Comparison of ENCODE assay signal across 16 cellular contexts in genomic region chr12:51383281-51383905, GRCh38. TPM values are rescaled to one million over a fixed set of nuclear protein-coding genes. Genes with fewer than 3 reads are reported as not detected.
DNase-seq lines count a peak whose midpoint lies in the region; ATAC-seq, FAIRE-seq and TF ChIP-seq lines count a peak whose summit lies in the region.
"Had no signal": no experiment of that assay in that cellular context is flagged by ENCODE, and none has a peak within 500 bp of the region (broad histone marks: within the 10 kb centered on the region; RNA-seq: fewer than 3 reads in every experiment).

No MANE protein-coding gene starts in this region.

- H2AFZ ChIP-seq in mammary epithelial cell (ENCODE audit: low read depth, low read length) = peak overlapping the region; percentile 3

- H3K4me1 ChIP-seq in mammary epithelial cell (ENCODE audit: insufficient read depth, low read length) = peaks cover 29% of the 10 kb centered on the region
- no peaks in the 10 kb centered on the region for H3K4me1 ChIP-seq in breast epithelium
- no peaks in the 10 kb centered on the region for H3K4me1 ChIP-seq in prostate gland (replicated peaks)
- H3K4me1 ChIP-seq: vagina had no signal

- no peaks in the 10 kb centered on the region for H3K27me3 ChIP-seq in mammary epithelial cell (ENCODE audit: insufficient read depth, low read length)
- H3K27me3 ChIP-seq in breast epithelium = no peaks in the 10 kb centered on the region
- H3K27me3 ChIP-seq in bronchial epithelial cell (ENCODE audit: control insufficient read depth, insufficient read depth, low read length) = no peaks in the 10 kb centered on the region
- H3K27me3 ChIP-seq in prostate gland (replicated peaks; ENCODE audit: insufficient read depth) = no peaks in the 10 kb centered on the region
- H3K27me3 ChIP-seq: SJSA1, vagina had no signal

- no peaks in the 10 kb centered on the region for H3K79me2 ChIP-seq in mammary epithelial cell (ENCODE audit: insufficient read depth, low read length)

- H3K36me3 Mint-ChIP-seq in CD14-positive monocyte = peaks cover 67% of the 10 kb centered on the region in 2 donors

- H3K27ac ChIP-seq in mammary epithelial cell (ENCODE audit: insufficient read depth, low read depth, low read length) (no peak overlapping the region), breast epithelium (peak overlapping the region in 1 of 2 donors; percentile 80), prostate gland (no peak overlapping the region)
- H3K27ac ChIP-seq: SJSA1, skin epidermis, vagina had no signal

- DNase-seq in mammary epithelial cell = peak; percentile 74
- no peak for DNase-seq in breast epithelium (ENCODE audit: low spot score in 2 of 2)
- peak; percentile 4 for DNase-seq in NCI-H2171 (lab: John Stamatoyannopoulos, UW)
- DNase-seq in bronchial epithelial cell (ENCODE audit: low read depth) = peak; percentile 79
- no peak for DNase-seq in Ammon's horn (ENCODE audit: low spot score)
- no peak for DNase-seq in prostate gland (ENCODE audit: low spot score)
- DNase-seq in CD14-positive monocyte (ENCODE audit: low spot score) = no peak
- DNase-seq: activated CD4-positive, CD25-positive, alpha-beta regulatory T cell treated with anti-CD3 and anti-CD28 coated beads, Interleukin-2, amount 50 U/mL, for 72 hours; activated gamma-delta T cell; NCI-H446 had no signal

- intact Hi-C loops in mammary epithelial cell (cut with micrococcal nuclease) = no loop called here
- intact Hi-C loops in breast epithelium (cut with DNase I; ENCODE audit: low total_unique reads) = no loop called here
- intact Hi-C loops in prostate gland (cut with DNase I) = no loop called here
- intact Hi-C loops in CD14-positive monocyte (cut with micrococcal nuclease) = no loop called here

- no peaks in the 10 kb centered on the region for H4K20me1 ChIP-seq in mammary epithelial cell (ENCODE audit: insufficient read depth, low read length)

- peaks cover 15% of the 10 kb centered on the region for H3K4me1 Mint-ChIP-seq in CD14-positive monocyte

- 41% methylated on average over 5 of the region's 5 CpGs for whole genome bisulfite sequencing in mammary epithelial cell (ENCODE audit: low coverage, missing lambda C conversion rate)
- WGBS in prostate gland = 63% methylated on average over 5 of the region's 5 CpGs

- no peak overlapping the region for H3K27ac Mint-ChIP-seq in CD14-positive monocyte

- no TSS peak for BruUV-seq in mammary epithelial cell (replicated peaks; lab: Mats Ljungman, UMichigan)

- in situ Hi-C loops in mammary epithelial cell (cut with MboI; ENCODE audit: low sequenced_read_pairs in 2 of 2) = no loop called here

- H3K4me2 ChIP-seq in mammary epithelial cell (ENCODE audit: insufficient read depth, low read depth, low read length) = no peak overlapping the region

- no peaks in the 10 kb centered on the region for H3K36me3 ChIP-seq in mammary epithelial cell (ENCODE audit: insufficient read depth, low read length)
- H3K36me3 ChIP-seq in breast epithelium = no peaks in the 10 kb centered on the region
- H3K36me3 ChIP-seq in bronchial epithelial cell (ENCODE audit: control insufficient read depth, insufficient read depth, low read length) = peaks cover 13% of the 10 kb centered on the region
- no peaks in the 10 kb centered on the region for H3K36me3 ChIP-seq in prostate gland
- H3K36me3 ChIP-seq: vagina had no signal

- H3K4me3 Mint-ChIP-seq in CD14-positive monocyte = no peak overlapping the region

- no peak for FAIRE-seq in bronchial epithelial cell (lab: Jason Lieb, UNC)
- FAIRE-seq: colon, H54 had no signal

- H3K9me3 ChIP-seq in mammary epithelial cell (replicated peaks; ENCODE audit: insufficient read depth, low read length) (no peaks in the 10 kb centered on the region), breast epithelium (no peaks in the 10 kb centered on the region), prostate gland (no peaks in the 10 kb centered on the region)
- H3K9me3 ChIP-seq: vagina had no signal

- H3K9ac ChIP-seq in mammary epithelial cell (ENCODE audit: insufficient read depth, low read length) = no peak overlapping the region

- TF ChIP-seq POLR2A in breast epithelium (IDR thresholded peaks at IDR 0.05) (no peak), prostate gland (IDR thresholded peaks at IDR 0.05) (no peak)

- no peaks in the 10 kb centered on the region for H3K9me3 Mint-ChIP-seq in CD14-positive monocyte

- peaks cover 0 to 6% (median 1%) of the 10 kb centered on the region in 3 donors for H3K27me3 Mint-ChIP-seq in CD14-positive monocyte (ENCODE audit: low read depth in 3 of 3)

- CTCF ChIA-PET in mammary epithelial cell (lab: Charles Lee; ENCODE audit: low non-redundant PET) = interaction anchor here (0.5 kb wide), 1 partner anchor 626 kb away, joined by 3 read pairs; no protein-coding TSS in a partner anchor

- TF ChIP-seq CTCF in mammary epithelial cell (conservative IDR thresholded peaks at IDR 0.05 in 1 of 2, IDR thresholded peaks at IDR 0.05 in 1 of 2; ENCODE audit: extremely low read depth in 1 of 2, insufficient read depth in 1 of 2, low read depth in 1 of 2, low read length in 2 of 2) (no peak), breast epithelium (IDR thresholded peaks at IDR 0.05) (no peak), bronchial epithelial cell (IDR thresholded peaks at IDR 0.05; ENCODE audit: insufficient read depth, low read length, severe bottlenecking) (no peak), prostate gland (IDR thresholded peaks at IDR 0.05) (no peak), CD14-positive monocyte (IDR thresholded peaks at IDR 0.05) (no peak)

- no peak for ATAC-seq in GM18511 (IDR thresholded peaks at IDR 0.05; ENCODE audit: unreplicated experiment)

- H3K4me3 ChIP-seq in mammary epithelial cell (replicated peaks in 1 of 3; ENCODE audit: insufficient read depth in 1 of 3, low read depth in 2 of 3, low read length in 3 of 3) (no peak overlapping the region), breast epithelium (no peak overlapping the region), bronchial epithelial cell (ENCODE audit: low read depth, low read length) (no peak overlapping the region), prostate gland (no peak overlapping the region)
- H3K4me3 ChIP-seq: SJSA1, skin epidermis, vagina had no signal

- dilution Hi-C loops in mammary epithelial cell (cut with HindIII; ENCODE audit: low sequenced_read_pairs) = no loop called here

RNA-seq across cellular contexts. Expression of gene GALNT6, which starts 7.8 kb away (rescaled TPM):
- total RNA-seq in mammary epithelial cell = 10 to 100 TPM in 1 of 2 donors, 1 to 10 TPM in 1; 4.4 to 13.5 TPM
- polyA plus RNA-seq in mammary epithelial cell = 4.1 TPM
- 5.2 TPM for polyA minus RNA-seq in mammary epithelial cell
- 10 to 100 TPM in 2 of 3 donors, 1 to 10 TPM in 1; 5.8 to 55.8 (median 48.2) TPM for total RNA-seq in breast epithelium
- total RNA-seq in bronchial epithelial cell = 14.0 and 39.2 TPM in 2 replicates
- 1 to 10 TPM; 1.1 to 4.6 TPM for total RNA-seq in prostate gland
- polyA plus RNA-seq in CD14-positive monocyte = 10 to 100 TPM in 1 of 2 donors, 1 to 10 TPM in 1; 3.2 to 10.4 TPM

RNA-seq across cellular contexts. Expression of gene CELA1, which starts 36.9 kb away (rescaled TPM):
- not detected for total RNA-seq in mammary epithelial cell
- polyA plus RNA-seq in mammary epithelial cell = not detected
- not detected for polyA minus RNA-seq in mammary epithelial cell
- not detected for total RNA-seq in breast epithelium
- total RNA-seq in bronchial epithelial cell = not detected in 2 replicates
- total RNA-seq in prostate gland = not detected
- 1 to 10 TPM in 1 of 2 donors, under 1 TPM in 1; 0.67 to 3.0 TPM for polyA plus RNA-seq in CD14-positive monocyte
- total RNA-seq: vagina had no signal

RNA-seq across cellular contexts. Expression of gene SLC4A8, which starts 41.2 kb away (rescaled TPM):
- total RNA-seq in mammary epithelial cell (under 1 TPM; 0.07 to 0.50 TPM), breast epithelium (1 to 10 TPM in 2 of 3 donors, under 1 TPM in 1; 0.64 to 8.3 (median 6.2) TPM), bronchial epithelial cell (0.26 and 0.64 TPM in 2 replicates), prostate gland (10 to 100 TPM in 1 of 2 donors, under 1 TPM in 1; 0.50 to 10.5 TPM)
- polyA plus RNA-seq in mammary epithelial cell (0.17 TPM), CD14-positive monocyte (1 to 10 TPM; 1.9 to 2.3 TPM)
- polyA minus RNA-seq in mammary epithelial cell = not detected

RNA-seq across cellular contexts. Expression of gene BIN2, which starts 59.4 kb away (rescaled TPM):
- not detected for total RNA-seq in mammary epithelial cell
- not detected for polyA plus RNA-seq in mammary epithelial cell
- polyA minus RNA-seq in mammary epithelial cell = not detected
- total RNA-seq in breast epithelium = 1 to 10 TPM; 2.3 to 7.6 (median 6.2) TPM
- total RNA-seq in bronchial epithelial cell = under 0.01 TPM in 1 of 2 replicates, not detected in the other
- 1 to 10 TPM; 2.6 to 5.5 TPM for total RNA-seq in prostate gland
- 100 to 1,000 TPM; 120 to 196 TPM for polyA plus RNA-seq in CD14-positive monocyte

Comparison
In these comparisons a context has a peak if more than half of its experiments do, and no peak if none do; other contexts are left out.
1. DNase-seq: peak in mammary epithelial cell (single experiment), NCI-H2171 (single experiment) and bronchial epithelial cell (single experiment); none in breast epithelium (0 of 2), Ammon's horn (single experiment), prostate gland (single experiment) and CD14-positive monocyte (single experiment).